ENCODE assay signal across 13 cellular contexts in the genomic region with DNA sequence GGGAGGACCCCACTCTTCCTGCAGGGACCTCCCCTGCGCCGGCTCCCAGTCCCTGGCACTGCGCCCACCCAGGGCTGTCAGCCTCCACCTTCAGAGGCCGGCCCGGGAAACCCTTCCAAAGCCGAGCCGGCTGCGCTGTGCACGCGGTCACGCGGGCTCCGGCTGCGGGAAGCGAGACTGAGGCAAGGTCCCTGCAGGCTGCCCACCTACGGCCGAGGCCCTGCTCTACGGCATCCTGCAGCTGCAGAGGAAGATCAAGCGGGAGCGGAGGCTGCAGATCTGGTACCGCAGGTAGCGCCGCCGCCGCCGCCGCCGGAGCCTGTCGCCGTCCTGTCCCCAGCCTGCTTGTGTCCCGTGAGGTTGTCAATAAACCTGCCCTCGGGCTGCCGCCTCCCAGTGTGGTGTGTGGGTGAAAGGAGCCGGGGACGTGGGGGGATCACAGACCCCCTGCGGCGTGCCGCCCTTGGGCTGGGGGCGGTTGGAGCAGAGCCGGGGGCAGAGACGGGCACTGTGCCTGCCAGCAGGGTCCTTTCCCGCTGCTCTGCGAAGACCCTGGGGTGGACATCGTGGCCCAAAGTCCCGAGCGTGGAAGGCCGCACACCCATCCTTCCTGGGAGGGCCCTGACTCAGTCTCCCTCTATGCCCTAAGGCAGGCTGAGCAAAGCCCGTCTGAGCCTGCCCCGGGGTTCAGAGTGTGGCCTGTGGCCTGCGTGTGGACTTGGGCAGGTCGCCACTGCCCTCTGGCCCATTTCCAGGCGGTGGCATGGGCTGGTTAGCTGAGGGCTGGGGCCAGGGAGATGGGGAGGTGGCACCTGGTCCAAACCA. TPM values are rescaled to one million over a fixed set of nuclear protein-coding genes. Genes with fewer than 3 reads are reported as not detected.
DNase-seq lines count a peak whose midpoint lies in the region; ATAC-seq and TF ChIP-seq lines count a peak whose summit lies in the region.
"Had no signal": no experiment of that assay in that cellular context is flagged by ENCODE, and none has a peak within 500 bp of the region (broad histone marks: within the 10 kb centered on the region; RNA-seq: fewer than 3 reads in every experiment).

No MANE protein-coding gene starts in this region.

- H3K27ac ChIP-seq in RWPE1: peak overlapping the region; percentile 78

- CTCF ChIA-PET in RWPE1 (lab: Yijun Ruan, JAX): no interaction called here

- DNase-seq in D341Med (ENCODE audit: low spot score): peak; percentile 53
- no peak for DNase-seq in RWPE1 (ENCODE audit: low spot score)
- peak; percentile 95 for DNase-seq in left lobe of liver (ENCODE audit: low spot score)
- no peak for DNase-seq in GM19238 (ENCODE audit: insufficient read length, low spot score)
- DNase-seq: central memory CD4-positive, alpha-beta T cell; naive B cell; NCI-H1092; NCI-H446; stimulated activated CD4-positive, alpha-beta T cell treated with anti-CD3 and anti-CD28 coated beads, Interleukin-4, amount 100 ng/mL, for 4 hours; stimulated activated naive B cell treated with anti-CD40 and anti-IgM and Interleukin-4, amounts not matched to agents 10 μg/mL and 1 μg/mL and 100 μg/mL, for 72 hours had no signal

- no peak for TF ChIP-seq CTCF in RWPE1 (conservative IDR thresholded peaks at IDR 0.05; ENCODE audit: low read depth)

- ATAC-seq in left lobe of liver: peak; percentile 54
- ATAC-seq in HG03520 (IDR thresholded peaks at IDR 0.05; ENCODE audit: unreplicated experiment): no peak
- ATAC-seq in GM21786 (IDR thresholded peaks at IDR 0.05; ENCODE audit: unreplicated experiment): no peak
- ATAC-seq: activated naive CD4-positive, alpha-beta T cell treated with anti-CD3 and anti-CD28 coated beads, Interleukin-2, amount 50 U/mL, for 72 hours had no signal

- POLR2A ChIA-PET in RWPE1 (lab: Yijun Ruan, JAX; ENCODE audit: low non-redundant PET): interaction anchor here (0.7 kb wide), 1 partner anchor 7 kb away, joined by 7 read pairs; no protein-coding TSS in a partner anchor

RNA-seq across cellular contexts. Expression of gene GAMT, which starts 5.9 kb away (rescaled TPM):
- 214 TPM for total RNA-seq in left lobe of liver

RNA-seq across cellular contexts. Expression of gene NDUFS7, which starts 11.7 kb away (rescaled TPM):
- 105 TPM for total RNA-seq in left lobe of liver

RNA-seq across cellular contexts. Expression of gene DAZAP1, which starts 12.0 kb away (rescaled TPM):
- 48.1 TPM for total RNA-seq in left lobe of liver

RNA-seq across cellular contexts. Expression of gene RPS15, which starts 42.8 kb away (rescaled TPM):
- 410 TPM for total RNA-seq in left lobe of liver

RNA-seq across cellular contexts. Expression of gene APC2, which starts 54.5 kb away (rescaled TPM):
- 0.13 TPM for total RNA-seq in left lobe of liver

Comparison
In these comparisons a context has a peak if more than half of its experiments do, and no peak if none do; other contexts are left out.
1. DNase-seq: peak in D341Med (single experiment) and left lobe of liver (single experiment); none in RWPE1 (single experiment) and GM19238 (single experiment).